In the genomic region with DNA sequence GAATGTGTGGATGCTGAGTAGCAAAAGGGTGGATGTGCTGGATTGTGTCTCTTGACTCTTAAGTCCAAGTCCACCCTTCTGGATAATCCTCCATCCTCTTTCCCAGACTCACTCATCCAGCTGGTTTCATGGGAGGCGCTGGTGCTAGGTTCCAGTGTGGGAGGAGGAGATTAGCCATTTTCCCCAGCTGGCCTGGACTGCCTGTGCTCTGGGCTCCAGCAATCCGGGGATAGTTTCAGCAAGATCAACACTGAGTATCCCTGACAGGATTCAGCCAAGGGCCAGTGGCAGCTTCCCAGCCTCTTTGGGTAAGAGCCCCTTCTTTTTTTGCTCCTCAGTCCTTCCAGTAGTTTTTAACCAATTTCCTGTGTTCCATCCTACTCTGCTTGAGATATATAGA, we compare ENCODE assay signal across 13 cellular contexts. TPM values are rescaled to one million over a fixed set of nuclear protein-coding genes. Genes with fewer than 3 reads are reported as not detected.
"Had no signal": no experiment of that assay in that cellular context is flagged by ENCODE, and none has a peak within 500 bp of the region (broad histone marks: within the 10 kb centered on the region; RNA-seq: fewer than 3 reads in every experiment).

No MANE protein-coding gene starts in this region.

- H3K4me1 Mint-ChIP-seq: activated naive CD8-positive, alpha-beta T cell treated with anti-CD3 and anti-CD28 coated beads, Interleukin-2, amount 10 ng/mL, durations not matched to agents 7 days and 5 days; stimulated activated memory B cell treated with anti-CD40 and anti-IgM and Interleukin-4, amounts not matched to agents 10 μg/mL and 1 μg/mL and 100 μg/mL, for 72 hours had no signal

- DNase-seq: activated naive CD4-positive, alpha-beta T cell; activated naive CD8-positive, alpha-beta T cell treated with anti-CD3 and anti-CD28 coated beads, Interleukin-2, amount 10 ng/mL, durations not matched to agents 7 days and 5 days; activated T-cell treated with anti-CD3 and anti-CD28 coated beads for 4 hours; anterior cingulate cortex; erythroblast; pancreas; stimulated activated CD4-positive, alpha-beta T cell treated with anti-CD3 and anti-CD28 coated beads, Interleukin-2, amount 100 ng/mL, for 48 hours had no signal

- H3K36me3 Mint-ChIP-seq: activated naive CD8-positive, alpha-beta T cell treated with anti-CD3 and anti-CD28 coated beads, Interleukin-2, amount 10 ng/mL, durations not matched to agents 7 days and 5 days; mesothelial cell of epicardium; stimulated activated memory B cell treated with anti-CD40 and anti-IgM and Interleukin-4, amounts not matched to agents 10 μg/mL and 1 μg/mL and 100 μg/mL, for 72 hours had no signal

- H3K4me3 Mint-ChIP-seq: activated naive CD8-positive, alpha-beta T cell treated with anti-CD3 and anti-CD28 coated beads, Interleukin-2, amount 10 ng/mL, durations not matched to agents 7 days and 5 days; mesothelial cell of epicardium; stimulated activated memory B cell treated with anti-CD40 and anti-IgM and Interleukin-4, amounts not matched to agents 10 μg/mL and 1 μg/mL and 100 μg/mL, for 72 hours; T-helper 2 cell treated with Interferon-gamma antibody and Interleukin-4, amounts not matched to agents 5 μg/mL and 100 μg/mL, for 36 hours had no signal

- H3K9me3 Mint-ChIP-seq: activated naive CD8-positive, alpha-beta T cell treated with anti-CD3 and anti-CD28 coated beads, Interleukin-2, amount 10 ng/mL, durations not matched to agents 7 days and 5 days; mesothelial cell of epicardium; stimulated activated memory B cell treated with anti-CD40 and anti-IgM and Interleukin-4, amounts not matched to agents 10 μg/mL and 1 μg/mL and 100 μg/mL, for 72 hours had no signal

- H3K9me3 ChIP-seq: breast epithelium, pancreas had no signal

- H3K27ac ChIP-seq: pancreas had no signal

- H3K4me3 ChIP-seq: breast epithelium, lung, pancreas had no signal

- H3K27ac Mint-ChIP-seq: activated naive CD8-positive, alpha-beta T cell treated with anti-CD3 and anti-CD28 coated beads, Interleukin-2, amount 10 ng/mL, durations not matched to agents 7 days and 5 days; stimulated activated memory B cell treated with anti-CD40 and anti-IgM and Interleukin-4, amounts not matched to agents 10 μg/mL and 1 μg/mL and 100 μg/mL, for 72 hours; T-helper 2 cell treated with Interferon-gamma antibody and Interleukin-4, amounts not matched to agents 5 μg/mL and 100 μg/mL, for 36 hours had no signal

- H3K4me1 ChIP-seq: pancreas had no signal

- H3K36me3 ChIP-seq: breast epithelium, pancreas had no signal

- H3K27me3 ChIP-seq: breast epithelium, pancreas had no signal

- ATAC-seq: activated CD4-positive, CD25-positive, alpha-beta regulatory T cell treated with anti-CD3 and anti-CD28 coated beads, Interleukin-2, amount 50 U/mL, for 24 hours; stimulated activated memory B cell treated with anti-CD40 and anti-IgM and Interleukin-4, amounts not matched to agents 10 μg/mL and 1 μg/mL and 100 μg/mL, for 72 hours had no signal

RNA-seq across cellular contexts. Expression of a gene that starts 21.7 kb away (rescaled TPM):
- total RNA-seq: activated naive CD8-positive, alpha-beta T cell treated with anti-CD3 and anti-CD28 coated beads, Interleukin-2, amount 10 ng/mL, durations not matched to agents 7 days and 5 days had no signal
